18 cellular contexts compared by ENCODE assay signal in the genomic region with DNA sequence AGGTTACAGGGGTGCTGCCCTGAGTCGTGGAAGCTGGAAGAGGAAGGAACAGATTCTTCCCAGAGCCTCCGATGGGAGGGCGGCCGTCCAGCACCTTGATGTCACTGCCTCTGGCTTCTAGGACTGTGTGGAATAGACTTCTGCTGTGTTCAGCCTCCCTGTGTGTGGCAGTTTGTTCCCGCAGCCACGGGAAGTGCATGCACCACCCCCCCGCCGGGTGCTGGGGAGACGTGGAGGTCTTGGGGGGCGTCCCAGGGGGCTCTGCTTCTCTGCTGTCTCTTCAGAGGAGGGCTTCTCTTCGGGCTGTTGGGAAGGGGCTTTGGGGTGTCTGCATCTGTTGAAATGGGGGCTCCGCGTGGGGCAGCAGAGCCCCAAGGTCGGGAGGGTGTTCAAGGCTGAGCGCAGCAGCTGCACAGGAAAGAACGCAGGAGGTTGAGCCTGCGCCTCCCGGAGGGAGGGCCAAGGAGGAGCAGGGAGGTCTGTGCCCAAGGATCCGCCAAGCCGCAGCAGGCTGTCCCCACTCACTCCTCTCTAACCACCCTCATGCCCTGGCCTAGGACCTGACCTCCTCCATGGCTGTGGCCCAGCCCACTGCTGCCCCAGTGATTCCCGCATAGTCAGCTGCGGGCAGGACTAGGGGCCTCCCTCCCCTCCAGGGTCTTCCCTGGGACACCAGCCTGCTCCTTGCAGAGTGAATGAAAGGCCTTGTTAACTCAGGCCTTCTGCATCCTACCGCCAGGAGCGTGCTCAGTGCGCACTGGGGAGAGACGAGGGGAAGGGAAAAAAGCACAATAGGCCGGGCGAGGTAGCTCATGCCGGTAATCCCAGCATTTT. TPM values are rescaled to one million over a fixed set of nuclear protein-coding genes. Genes with fewer than 3 reads are reported as not detected.
"Had no signal": no experiment of that assay in that cellular context is flagged by ENCODE, and none has a peak within 500 bp of the region (broad histone marks: within the 10 kb centered on the region; RNA-seq: fewer than 3 reads in every experiment).

No MANE protein-coding gene starts in this region.

- H3K9me3 Mint-ChIP-seq: activated T-cell treated with anti-CD3 and anti-CD28 coated beads, Interleukin-2, amount 50 U/mL, for 72 hours; nephron; stimulated activated naive CD8-positive, alpha-beta T cell treated with anti-CD3 and anti-CD28 coated beads, Interleukin-15, amount 100 ng/mL, for 72 hours; T-cell; type B pancreatic cell had no signal

- H3K36me3 Mint-ChIP-seq: T-cell, type B pancreatic cell had no signal

- H3K27ac ChIP-seq: suprapubic skin had no signal

- H3K27ac Mint-ChIP-seq: activated T-cell treated with anti-CD3 and anti-CD28 coated beads, Interleukin-2, amount 50 U/mL, for 72 hours; nephron; stimulated activated naive CD8-positive, alpha-beta T cell treated with anti-CD3 and anti-CD28 coated beads, Interleukin-15, amount 100 ng/mL, for 72 hours; T-cell; type B pancreatic cell had no signal

- H3K27me3 ChIP-seq: ascending aorta, suprapubic skin had no signal

- ATAC-seq: activated CD4-positive, CD25-positive, alpha-beta regulatory T cell treated with anti-CD3 and anti-CD28 coated beads, Interleukin-2, amount 50 U/mL, for 24 hours; activated T-cell treated with anti-CD3 and anti-CD28 coated beads, Interleukin-2, amount 50 U/mL, for 72 hours; left colon; stimulated activated naive CD8-positive, alpha-beta T cell treated with anti-CD3 and anti-CD28 coated beads, Interleukin-15, amount 100 ng/mL, for 72 hours; T-cell had no signal

- H3K9me3 ChIP-seq: ascending aorta, suprapubic skin had no signal

- H3K36me3 ChIP-seq: ascending aorta, suprapubic skin had no signal

- H3K4me3 ChIP-seq: ascending aorta, lung, suprapubic skin had no signal

- DNase-seq: activated effector memory CD4-positive, alpha-beta T cell treated with anti-CD3 and anti-CD28 coated beads, Interleukin-2, amount 50 U/mL, for 16 hours; activated naive CD4-positive, alpha-beta T cell treated with anti-CD3 and anti-CD28 coated beads, Interleukin-2, amount 50 U/mL, for 16 hours; activated T-cell treated with anti-CD3 and anti-CD28 coated beads, Interleukin-2, amount 50 U/mL, for 72 hours; cerebellar nuclear complex; cortex of kidney; effector memory CD4-positive, alpha-beta T cell; left colon; midbrain; retina; stimulated activated naive CD8-positive, alpha-beta T cell treated with anti-CD3 and anti-CD28 coated beads, Interleukin-15, amount 100 ng/mL, for 72 hours; T-cell had no signal

- H3K4me3 Mint-ChIP-seq: activated T-cell treated with anti-CD3 and anti-CD28 coated beads, Interleukin-2, amount 50 U/mL, for 72 hours; nephron; stimulated activated naive CD8-positive, alpha-beta T cell treated with anti-CD3 and anti-CD28 coated beads, Interleukin-15, amount 100 ng/mL, for 72 hours; T-cell; type B pancreatic cell had no signal

RNA-seq across cellular contexts. Expression of a gene that starts 45.0 kb away (rescaled TPM):
- total RNA-seq: ascending aorta, left colon, skeletal muscle tissue had no signal
